Comparison of ENCODE assay signal across 8 cellular contexts in genomic region chr2:136131961-136132839, GRCh38. TPM values are rescaled to one million over a fixed set of nuclear protein-coding genes. Genes with fewer than 3 reads are reported as not detected.
DNase-seq lines count a peak whose midpoint lies in the region; ATAC-seq, FAIRE-seq and TF ChIP-seq lines count a peak whose summit lies in the region.

No MANE protein-coding gene starts in this region.

- CTCF ChIA-PET in GM10248 (lab: Yijun Ruan, JAX): interaction anchor here (0.6 to 1.7 kb wide), 7 partner anchors 78 to 393 kb away, joined by 3 to 4 read pairs (median 3); no protein-coding TSS in a partner anchor

- no peak overlapping the region for H3K4me3 ChIP-seq in skin epidermis

- FAIRE-seq in frontal cortex (lab: Jason Lieb, UNC): no peak

- ATAC-seq in GM21367 (IDR thresholded peaks at IDR 0.05; ENCODE audit: unreplicated experiment) (peak; percentile 71), HG03575 (IDR thresholded peaks at IDR 0.05; ENCODE audit: extremely low read depth, insufficient number of reproducible peaks, low FRiP score, unreplicated experiment) (peak; percentile 80)

- POLR2A ChIA-PET in GM10248 (lab: Yijun Ruan, JAX): interaction anchor here (0.7 to 0.8 kb wide), 2 partner anchors 15 to 250 kb away, joined by 3 read pairs; no protein-coding TSS in a partner anchor

- H3K27ac ChIP-seq in skin epidermis: peak overlapping the region in 14 of 21 experiments; percentile 4 to 97 (median 64)

- peak; percentile 82 for DNase-seq in GM10248 (ENCODE audit: extremely low spot score)
- peak; percentile 46 for DNase-seq in activated T-cell treated with anti-CD3 and anti-CD28 coated beads for 48 hours (ENCODE audit: low read depth)
- DNase-seq in NCI-H2171 (lab: John Stamatoyannopoulos, UW): no peak
- DNase-seq in frontal cortex (ENCODE audit: low spot score in 2 of 2): no peak
- DNase-seq in midbrain (lab: John Stamatoyannopoulos, UW): no peak

- no peak for TF ChIP-seq CTCF in GM10248 (IDR thresholded peaks at IDR 0.05; ENCODE audit: control extremely low read depth, extremely low read depth, low read depth, missing control alignments)

RNA-seq across cellular contexts. Expression of gene CXCR4, which starts 14.3 kb away (rescaled TPM):
- total RNA-seq in frontal cortex: 68.5 TPM

Comparison
In these comparisons a context has a peak if more than half of its experiments do, and no peak if none do; other contexts are left out.
1. DNase-seq: peak in GM10248 (single experiment) and activated T-cell treated with anti-CD3 and anti-CD28 coated beads for 48 hours (single experiment); none in NCI-H2171 (single experiment), frontal cortex (0 of 2) and midbrain (single experiment).